In the genomic region with DNA sequence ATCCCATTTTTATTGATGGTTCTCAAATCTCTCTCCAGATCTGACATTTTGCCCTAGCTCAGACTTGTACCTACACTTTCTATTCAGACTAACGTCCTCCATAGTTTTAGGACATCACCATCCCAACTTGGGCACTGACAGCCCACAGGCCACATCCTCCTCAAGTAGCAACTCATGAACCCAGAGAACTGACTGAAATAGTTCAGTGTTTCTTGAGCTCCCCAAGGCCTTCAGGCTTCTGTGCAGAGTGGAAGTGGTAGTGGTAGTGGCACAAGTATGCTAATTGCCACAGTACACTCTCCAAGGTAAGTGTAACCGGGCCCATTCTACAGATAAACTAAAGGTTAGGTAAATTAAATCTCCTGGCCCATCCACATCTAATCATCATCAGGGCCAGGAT, we compare ENCODE assay signal across 13 cellular contexts.
DNase-seq lines count a peak whose midpoint lies in the region; ATAC-seq and TF ChIP-seq lines count a peak whose summit lies in the region.
"Had no signal": no experiment of that assay in that cellular context is flagged by ENCODE, and none has a peak within 500 bp of the region (broad histone marks: within the 10 kb centered on the region; RNA-seq: fewer than 3 reads in every experiment).

No MANE protein-coding gene starts in this region.

- ATAC-seq in T-helper 17 cell (peak; percentile 41), HG03108 (IDR thresholded peaks at IDR 0.05; ENCODE audit: unreplicated experiment) (no peak)
- ATAC-seq in stimulated activated naive CD8-positive, alpha-beta T cell treated with anti-CD3 and anti-CD28 coated beads, Interleukin-15, amount 100 ng/mL, for 72 hours, result peak; percentile 88

- H3K4me1 Mint-ChIP-seq in activated naive CD4-positive, alpha-beta T cell treated with anti-CD3 and anti-CD28 coated beads, Interleukin-2, amount 10 ng/mL, durations not matched to agents 7 days and 5 days, result peaks cover 67% of the 10 kb centered on the region
- H3K4me1 Mint-ChIP-seq in T-helper 17 cell (peaks cover 58% of the 10 kb centered on the region), endothelial cell (ENCODE audit: unreplicated experiment) (peaks cover 23% of the 10 kb centered on the region)
- peaks cover 65% of the 10 kb centered on the region for H3K4me1 Mint-ChIP-seq in stimulated activated naive CD8-positive, alpha-beta T cell treated with anti-CD3 and anti-CD28 coated beads, Interleukin-15, amount 100 ng/mL, for 72 hours

- no peaks in the 10 kb centered on the region for H3K9me3 ChIP-seq in T-helper 17 cell (ENCODE audit: control insufficient read depth, low read length, poor library complexity, severe bottlenecking)
- H3K9me3 ChIP-seq: stomach had no signal

- DNase-seq in activated naive CD4-positive, alpha-beta T cell treated with anti-CD3 and anti-CD28 coated beads, Interleukin-2, amount 10 ng/mL, durations not matched to agents 7 days and 5 days, result peak; percentile 64
- DNase-seq in activated naive CD4-positive, alpha-beta T cell (lab: John Stamatoyannopoulos, UW), result no peak
- DNase-seq in T-helper 17 cell (no peak), endothelial cell (ENCODE audit: low spot score) (no peak), NCI-H526 (lab: John Stamatoyannopoulos, UW) (no peak), DMS53 (lab: John Stamatoyannopoulos, UW) (no peak)
- peak; percentile 13 to 51 for DNase-seq in stimulated activated naive CD8-positive, alpha-beta T cell treated with anti-CD3 and anti-CD28 coated beads, Interleukin-15, amount 100 ng/mL, for 72 hours
- DNase-seq: mammary epithelial cell, NCI-H1694, NCI-H510A treated with DMSO at 0.1 percent for 48 hours, nucleus accumbens, stomach had no signal

- H3K4me3 Mint-ChIP-seq in activated naive CD4-positive, alpha-beta T cell treated with anti-CD3 and anti-CD28 coated beads, Interleukin-2, amount 10 ng/mL, durations not matched to agents 7 days and 5 days, result no peak overlapping the region
- peak overlapping the region; percentile 77 for H3K4me3 Mint-ChIP-seq in T-helper 17 cell
- H3K4me3 Mint-ChIP-seq in endothelial cell (ENCODE audit: unreplicated experiment), result no peak overlapping the region
- H3K4me3 Mint-ChIP-seq in stimulated activated naive CD8-positive, alpha-beta T cell treated with anti-CD3 and anti-CD28 coated beads, Interleukin-15, amount 100 ng/mL, for 72 hours, result no peak overlapping the region

- CTCF ChIA-PET in activated naive CD4-positive, alpha-beta T cell treated with anti-CD3 and anti-CD28 coated beads, Interleukin-2, amount 10 ng/mL, durations not matched to agents 7 days and 5 days (lab: Charles Lee), result interaction anchor here (0.5 to 2.0 kb wide), 11 partner anchors 8 to 419 kb away, joined by 3 to 8 read pairs (median 4); no protein-coding TSS in a partner anchor

- no peak for TF ChIP-seq CTCF in endothelial cell (IDR thresholded peaks at IDR 0.05; ENCODE audit: unreplicated experiment)

- H3K36me3 Mint-ChIP-seq in activated naive CD4-positive, alpha-beta T cell treated with anti-CD3 and anti-CD28 coated beads, Interleukin-2, amount 10 ng/mL, durations not matched to agents 7 days and 5 days, result peaks cover 33% of the 10 kb centered on the region
- H3K36me3 Mint-ChIP-seq in T-helper 17 cell (ENCODE audit: low read depth) (no peaks in the 10 kb centered on the region), endothelial cell (ENCODE audit: low read depth, unreplicated experiment) (peaks cover 7% of the 10 kb centered on the region)

- H3K27ac Mint-ChIP-seq in activated naive CD4-positive, alpha-beta T cell treated with anti-CD3 and anti-CD28 coated beads, Interleukin-2, amount 10 ng/mL, durations not matched to agents 7 days and 5 days, result peak overlapping the region; percentile 88
- H3K27ac Mint-ChIP-seq in T-helper 17 cell (peak overlapping the region; percentile 78), endothelial cell (ENCODE audit: unreplicated experiment) (peak overlapping the region; percentile 49)
- H3K27ac Mint-ChIP-seq in stimulated activated naive CD8-positive, alpha-beta T cell treated with anti-CD3 and anti-CD28 coated beads, Interleukin-15, amount 100 ng/mL, for 72 hours, result peak overlapping the region in 1 of 2 donors; percentile 3

- H3K27me3 Mint-ChIP-seq in activated naive CD4-positive, alpha-beta T cell treated with anti-CD3 and anti-CD28 coated beads, Interleukin-2, amount 10 ng/mL, durations not matched to agents 7 days and 5 days, result no peaks in the 10 kb centered on the region
- H3K27me3 Mint-ChIP-seq in T-helper 17 cell (no peaks in the 10 kb centered on the region), endothelial cell (ENCODE audit: unreplicated experiment) (peaks cover 13% of the 10 kb centered on the region)
- no peaks in the 10 kb centered on the region for H3K27me3 Mint-ChIP-seq in stimulated activated naive CD8-positive, alpha-beta T cell treated with anti-CD3 and anti-CD28 coated beads, Interleukin-15, amount 100 ng/mL, for 72 hours

- H3K9me3 Mint-ChIP-seq in activated naive CD4-positive, alpha-beta T cell treated with anti-CD3 and anti-CD28 coated beads, Interleukin-2, amount 10 ng/mL, durations not matched to agents 7 days and 5 days, result no peaks in the 10 kb centered on the region
- no peaks in the 10 kb centered on the region for H3K9me3 Mint-ChIP-seq in endothelial cell (ENCODE audit: unreplicated experiment)
- H3K9me3 Mint-ChIP-seq in stimulated activated naive CD8-positive, alpha-beta T cell treated with anti-CD3 and anti-CD28 coated beads, Interleukin-15, amount 100 ng/mL, for 72 hours, result no peaks in the 10 kb centered on the region

Comparison
In these comparisons a context has a peak if more than half of its experiments do, and no peak if none do; other contexts are left out.
1. DNase-seq: peak in activated naive CD4-positive, alpha-beta T cell treated with anti-CD3 and anti-CD28 coated beads, Interleukin-2, amount 10 ng/mL, durations not matched to agents 7 days and 5 days (single experiment) and stimulated activated naive CD8-positive, alpha-beta T cell treated with anti-CD3 and anti-CD28 coated beads, Interleukin-15, amount 100 ng/mL, for 72 hours (2 of 2); none in activated naive CD4-positive, alpha-beta T cell (0 of 4), T-helper 17 cell (0 of 3), endothelial cell (single experiment), NCI-H526 (0 of 2) and DMS53 (single experiment).